8 cellular contexts compared by ENCODE assay signal in the genomic region with DNA sequence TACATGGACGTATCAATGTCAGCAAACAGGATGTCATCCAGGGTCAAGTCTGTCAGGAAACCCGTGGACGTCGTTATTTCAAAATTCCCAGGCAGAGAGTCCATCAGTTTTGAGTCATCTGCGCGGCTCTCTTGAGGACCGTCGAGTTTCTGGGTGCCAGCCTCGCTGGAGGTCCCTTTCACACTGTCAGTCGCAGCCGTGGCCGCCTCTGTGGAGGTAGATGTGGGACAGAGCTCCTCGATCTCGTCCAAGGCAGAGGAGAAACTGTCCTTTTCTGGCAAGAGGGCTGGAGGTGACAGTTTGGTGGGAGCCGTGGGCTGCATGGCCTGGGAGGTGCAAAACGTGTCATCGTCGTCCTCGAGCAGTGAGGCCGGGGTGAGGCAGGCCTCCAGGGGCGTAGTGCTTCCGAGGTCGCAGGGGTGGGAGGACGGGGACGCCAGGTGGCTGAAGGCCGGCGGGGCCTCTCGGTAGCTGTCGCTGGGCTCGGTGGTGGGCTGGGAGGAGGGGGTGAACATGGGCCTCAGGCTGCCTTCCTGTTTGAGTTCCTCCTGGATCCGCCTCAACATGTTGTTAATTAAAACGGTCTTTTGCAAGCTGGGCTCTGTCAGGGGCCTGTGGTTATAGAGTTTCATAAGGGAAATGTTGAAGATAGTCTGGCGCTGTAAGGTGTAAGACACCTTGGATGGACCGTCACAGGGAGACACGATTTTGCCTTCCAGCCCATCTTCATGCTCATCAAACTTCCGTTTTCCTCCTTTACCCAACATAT. TPM values are rescaled to one million over a fixed set of nuclear protein-coding genes. Genes with fewer than 3 reads are reported as not detected.
DNase-seq lines count a peak whose midpoint lies in the region; ATAC-seq, FAIRE-seq and TF ChIP-seq lines count a peak whose summit lies in the region.

No MANE protein-coding gene starts in this region.

- peaks cover 51% of the 10 kb centered on the region for H3K4me1 Mint-ChIP-seq in activated naive CD4-positive, alpha-beta T cell treated with anti-CD3 and anti-CD28 coated beads for 36 hours (ENCODE audit: low read depth)
- peaks cover 71% of the 10 kb centered on the region for H3K4me1 Mint-ChIP-seq in activated B cell treated with CpG ODN at 0.5 μM for 24 hours
- peaks cover 31% of the 10 kb centered on the region for H3K4me1 Mint-ChIP-seq in stimulated activated effector memory CD8-positive, alpha-beta T cell treated with anti-CD3 and anti-CD28 coated beads, Interleukin-12 subunit alpha, Interleukin-12 subunit beta, amount 100 ng/mL, for 72 hours

- peak overlapping the region; percentile 41 for H3K4me3 Mint-ChIP-seq in activated naive CD4-positive, alpha-beta T cell treated with anti-CD3 and anti-CD28 coated beads for 36 hours
- peak overlapping the region; percentile 68 for H3K4me3 Mint-ChIP-seq in activated B cell treated with CpG ODN at 0.5 μM for 24 hours
- peak overlapping the region; percentile 31 for H3K4me3 Mint-ChIP-seq in stimulated activated effector memory CD8-positive, alpha-beta T cell treated with anti-CD3 and anti-CD28 coated beads, Interleukin-12 subunit alpha, Interleukin-12 subunit beta, amount 100 ng/mL, for 72 hours

- FAIRE-seq in H54 (lab: Jason Lieb, UNC), result no peak

- TF ChIP-seq CTCF in activated B cell treated with CpG ODN at 0.5 μM for 24 hours (IDR thresholded peaks at IDR 0.05), result no peak

- no peaks in the 10 kb centered on the region for H3K27me3 Mint-ChIP-seq in activated naive CD4-positive, alpha-beta T cell treated with anti-CD3 and anti-CD28 coated beads for 36 hours (ENCODE audit: low read depth)
- no peaks in the 10 kb centered on the region for H3K27me3 Mint-ChIP-seq in activated B cell treated with CpG ODN at 0.5 μM for 24 hours

- H3K27ac Mint-ChIP-seq in activated naive CD4-positive, alpha-beta T cell treated with anti-CD3 and anti-CD28 coated beads for 36 hours, result peak overlapping the region; percentile 47
- H3K27ac Mint-ChIP-seq in activated B cell treated with CpG ODN at 0.5 μM for 24 hours, result peak overlapping the region; percentile 94
- H3K27ac Mint-ChIP-seq in stimulated activated effector memory CD8-positive, alpha-beta T cell treated with anti-CD3 and anti-CD28 coated beads, Interleukin-12 subunit alpha, Interleukin-12 subunit beta, amount 100 ng/mL, for 72 hours, result peak overlapping the region; percentile 30

- POLR2A ChIA-PET in activated B cell treated with CpG ODN at 0.5 μM for 24 hours (lab: Charles Lee), result interaction anchor here (0.6 to 5.9 kb wide), 15 partner anchors 9 to 355 kb away, joined by 3 to 54 read pairs (median 5); a partner anchor contains a TSS

- H3K36me3 Mint-ChIP-seq in activated naive CD4-positive, alpha-beta T cell treated with anti-CD3 and anti-CD28 coated beads for 36 hours (ENCODE audit: low read depth), result peaks cover 15% of the 10 kb centered on the region
- peaks cover 47% of the 10 kb centered on the region for H3K36me3 Mint-ChIP-seq in activated B cell treated with CpG ODN at 0.5 μM for 24 hours (ENCODE audit: low read depth)
- peaks cover 39% of the 10 kb centered on the region for H3K36me3 Mint-ChIP-seq in stimulated activated effector memory CD8-positive, alpha-beta T cell treated with anti-CD3 and anti-CD28 coated beads, Interleukin-12 subunit alpha, Interleukin-12 subunit beta, amount 100 ng/mL, for 72 hours

- ATAC-seq in HG03060 (IDR thresholded peaks at IDR 0.05; ENCODE audit: low read depth, unreplicated experiment) (peak; percentile 44), activated B cell treated with CpG ODN at 0.5 μM for 24 hours (ENCODE audit: low read depth) (peak; percentile 48), HG03280 (IDR thresholded peaks at IDR 0.05; ENCODE audit: unreplicated experiment) (no peak)
- no peak for ATAC-seq in stimulated activated effector memory CD8-positive, alpha-beta T cell treated with anti-CD3 and anti-CD28 coated beads, Interleukin-12 subunit alpha, Interleukin-12 subunit beta, amount 100 ng/mL, for 72 hours

- H3K9me3 Mint-ChIP-seq in activated naive CD4-positive, alpha-beta T cell treated with anti-CD3 and anti-CD28 coated beads for 36 hours, result no peaks in the 10 kb centered on the region
- no peaks in the 10 kb centered on the region for H3K9me3 Mint-ChIP-seq in activated B cell treated with CpG ODN at 0.5 μM for 24 hours
- no peaks in the 10 kb centered on the region for H3K9me3 Mint-ChIP-seq in stimulated activated effector memory CD8-positive, alpha-beta T cell treated with anti-CD3 and anti-CD28 coated beads, Interleukin-12 subunit alpha, Interleukin-12 subunit beta, amount 100 ng/mL, for 72 hours

- no peak for DNase-seq in activated naive CD4-positive, alpha-beta T cell treated with anti-CD3 and anti-CD28 coated beads for 36 hours
- DNase-seq in activated naive CD4-positive, alpha-beta T cell treated with anti-CD3 and anti-CD28 coated beads, Interleukin-2, amount 50 U/mL, for 16 hours, result no peak
- DNase-seq in activated B cell treated with CpG ODN at 0.5 μM for 24 hours, result no peak
- peak in 1 of 2 donors; percentile 56 for DNase-seq in stimulated activated effector memory CD8-positive, alpha-beta T cell treated with anti-CD3 and anti-CD28 coated beads, Interleukin-12 subunit alpha, Interleukin-12 subunit beta, amount 100 ng/mL, for 72 hours (ENCODE audit: low spot score in 2 of 2)
- DNase-seq in iPS-NIHi7 (ENCODE audit: extremely low spot score), result no peak
- DNase-seq in H54 (ENCODE audit: insufficient read length, low spot score), result no peak

- intact Hi-C loops in activated naive CD4-positive, alpha-beta T cell treated with anti-CD3 and anti-CD28 coated beads for 36 hours (cut with micrococcal nuclease), result no loop called here
- intact Hi-C loops in activated B cell treated with CpG ODN at 0.5 μM for 24 hours (cut with micrococcal nuclease), result loop anchor here (1.0 kb wide), 2 partner anchors 8 to 10 kb away; no protein-coding TSS in a partner anchor

- no peak for TF ChIP-seq POLR2A in H54 (IDR thresholded peaks at IDR 0.05; ENCODE audit: low read depth, low read length)

- CTCF ChIA-PET in activated naive CD4-positive, alpha-beta T cell treated with anti-CD3 and anti-CD28 coated beads for 36 hours (lab: Charles Lee), result interaction anchor here (0.5 to 1.9 kb wide), 7 partner anchors 8 to 422 kb away, joined by 3 to 7 read pairs (median 5); no protein-coding TSS in a partner anchor
- CTCF ChIA-PET in activated B cell treated with CpG ODN at 0.5 μM for 24 hours (lab: Charles Lee), result interaction anchor here (0.6 to 2.0 kb wide), 8 partner anchors 8 to 93 kb away, joined by 3 to 7 read pairs (median 4); no protein-coding TSS in a partner anchor

RNA-seq across cellular contexts. Expression of a gene that starts 17.4 kb away (rescaled TPM):
- 10 to 100 TPM; 11.4 to 11.6 TPM for total RNA-seq in activated naive CD4-positive, alpha-beta T cell treated with anti-CD3 and anti-CD28 coated beads for 36 hours
- 45.6 and 47.3 TPM in 2 replicates for total RNA-seq in activated B cell treated with CpG ODN at 0.5 μM for 24 hours

Comparison
In these comparisons a context has a peak if more than half of its experiments do, and no peak if none do; other contexts are left out.
1. H3K27ac Mint-ChIP-seq: peak in every context shown above with its lines; median percentile 94 in activated B cell treated with CpG ODN at 0.5 μM for 24 hours; 47 in activated naive CD4-positive, alpha-beta T cell treated with anti-CD3 and anti-CD28 coated beads for 36 hours; 30 in stimulated activated effector memory CD8-positive, alpha-beta T cell treated with anti-CD3 and anti-CD28 coated beads, Interleukin-12 subunit alpha, Interleukin-12 subunit beta, amount 100 ng/mL, for 72 hours.
2. ATAC-seq: peak in HG03060 (single experiment) and activated B cell treated with CpG ODN at 0.5 μM for 24 hours (single experiment); none in stimulated activated effector memory CD8-positive, alpha-beta T cell treated with anti-CD3 and anti-CD28 coated beads, Interleukin-12 subunit alpha, Interleukin-12 subunit beta, amount 100 ng/mL, for 72 hours (single experiment) and HG03280 (single experiment).
3. Peak in every context shown above with its lines, with median percentiles within 50 percentile points of each other: H3K4me3 Mint-ChIP-seq.